In genomic region chr12:72134934-72135333, GRCh38 we compare ENCODE assay signal across 20 cellular contexts.
A peak's percentile ranks its signal among the peaks of the same experiment; 100 is the strongest.
DNase-seq lines count a peak whose midpoint lies in the region; ATAC-seq and TF ChIP-seq lines count a peak whose summit lies in the region.
"Had no signal": no experiment of that assay in that cellular context is flagged by ENCODE, and none has a peak within 500 bp of the region (broad histone marks: within the 10 kb centered on the region; RNA-seq: fewer than 3 reads in every experiment).

No MANE protein-coding gene starts in this region.

- no peak overlapping the region for H3K27ac ChIP-seq in GM23338 (ENCODE audit: low read depth)
- H3K27ac ChIP-seq: C4-2B had no signal

- no peaks in the 10 kb centered on the region for H3F3A ChIP-seq in GM23338 (replicated peaks; ENCODE audit: low read depth)

- no peaks in the 10 kb centered on the region for H3K79me2 ChIP-seq in GM23338 (replicated peaks; ENCODE audit: insufficient read depth)

- peaks cover 38% of the 10 kb centered on the region for H3K4me1 Mint-ChIP-seq in GM23338
- H3K4me1 Mint-ChIP-seq in activated T-cell treated with anti-CD3 and anti-CD28 coated beads, Interleukin-2, amount 50 U/mL, for 72 hours (ENCODE audit: low read depth) = no peaks in the 10 kb centered on the region

- DNase-seq in DMS79 (lab: John Stamatoyannopoulos, UW) = peak; percentile 2
- no peak for DNase-seq in GM23338 (ENCODE audit: low spot score)
- peak; percentile 53 for DNase-seq in NCI-H2029 (lab: John Stamatoyannopoulos, UW)
- DNase-seq in cerebellar cortex (ENCODE audit: low spot score) = peak; percentile 52
- no peak for DNase-seq in AG08396 (ENCODE audit: low spot score)
- DNase-seq in activated T-cell treated with anti-CD3 and anti-CD28 coated beads, Interleukin-2, amount 50 U/mL, for 72 hours = no peak
- DNase-seq: ACHN; AML-193; GOT3; KBM-7; NCI-H2227 treated with DMSO at 0.1 percent for 48 hours; NCI-H524 treated with DMSO at 0.1 percent for 48 hours; NK-92 treated with Interleukin-12 subunit alpha and Interleukin-12 subunit beta, amount 100 ng/mL, for 24 hours; SW 1271 had no signal

- H3K4me3 ChIP-seq in GM23338 = no peak overlapping the region
- H3K4me3 ChIP-seq: GM12878 had no signal

- H3K27ac Mint-ChIP-seq in GM23338 = peak overlapping the region; percentile 21; the same call in 1 of the 2 replicates
- H3K27ac Mint-ChIP-seq in activated T-cell treated with anti-CD3 and anti-CD28 coated beads, Interleukin-2, amount 50 U/mL, for 72 hours = no peak overlapping the region

- 0 out of 2 replicates have a peak overlapping the region, but pooled peaks have one; percentile 91 for H2AFZ ChIP-seq in GM23338

- H3K27me3 ChIP-seq in GM23338 (ENCODE audit: insufficient read depth) = no peaks in the 10 kb centered on the region

- peaks cover 2% of the 10 kb centered on the region for H3K27me3 Mint-ChIP-seq in GM23338 (ENCODE audit: insufficient read depth, low read depth, poor library complexity)
- no peaks in the 10 kb centered on the region for H3K27me3 Mint-ChIP-seq in activated T-cell treated with anti-CD3 and anti-CD28 coated beads, Interleukin-2, amount 50 U/mL, for 72 hours (ENCODE audit: low read depth)

- H3K4me3 Mint-ChIP-seq in GM23338 = no peak overlapping the region
- H3K4me3 Mint-ChIP-seq in activated T-cell treated with anti-CD3 and anti-CD28 coated beads, Interleukin-2, amount 50 U/mL, for 72 hours = no peak overlapping the region

- H3K36me3 ChIP-seq in GM23338 (ENCODE audit: insufficient read depth) = no peaks in the 10 kb centered on the region

- H3K9me2 ChIP-seq in GM23338 (ENCODE audit: insufficient read depth) = peaks cover 7% of the 10 kb centered on the region

- no peaks in the 10 kb centered on the region for H3K36me3 Mint-ChIP-seq in GM23338 (ENCODE audit: low read depth)
- no peaks in the 10 kb centered on the region for H3K36me3 Mint-ChIP-seq in activated T-cell treated with anti-CD3 and anti-CD28 coated beads, Interleukin-2, amount 50 U/mL, for 72 hours (ENCODE audit: insufficient read depth in 2 of 2)

- H3K4me2 ChIP-seq in GM23338 = 0 out of 2 replicates have a peak overlapping the region, but pooled peaks have one; percentile 22

- H4K20me1 ChIP-seq in GM23338 (replicated peaks; ENCODE audit: insufficient read depth) = no peaks in the 10 kb centered on the region

- ATAC-seq in GM23338 (no peak), HG02852 (IDR thresholded peaks at IDR 0.05; ENCODE audit: unreplicated experiment) (no peak)
- ATAC-seq in activated T-cell treated with anti-CD3 and anti-CD28 coated beads, Interleukin-2, amount 50 U/mL, for 72 hours (replicated peaks in 1 of 2) = no peak
- ATAC-seq: GM12878, HCT116, HepG2, Right ventricle myocardium inferior had no signal

- no peak for TF ChIP-seq CTCF in GM23338 (conservative IDR thresholded peaks at IDR 0.05; ENCODE audit: low read depth in 2 of 2)

- H3K4me1 ChIP-seq in GM23338 (ENCODE audit: insufficient read depth) = peaks cover 57% of the 10 kb centered on the region

- no peaks in the 10 kb centered on the region for H3K9me3 Mint-ChIP-seq in GM23338
- no peaks in the 10 kb centered on the region for H3K9me3 Mint-ChIP-seq in activated T-cell treated with anti-CD3 and anti-CD28 coated beads, Interleukin-2, amount 50 U/mL, for 72 hours

TF ChIP-seq in GM23338, 12 proteins besides CTCF, POLR2A, EP300 and RAD21 (continues in another document):
- TF ChIP-seq NANOG (IDR thresholded peaks at IDR 0.05; ENCODE audit: borderline replicate concordance) = no peak
- no peak for TF ChIP-seq POLR2AphosphoS5 (IDR thresholded peaks at IDR 0.05; ENCODE audit: low read depth)
- no peak for TF ChIP-seq STAT1 (IDR thresholded peaks at IDR 0.05; ENCODE audit: unreplicated experiment)
- no peak for TF ChIP-seq REST (IDR thresholded peaks at IDR 0.05; ENCODE audit: unreplicated experiment)
- no peak for TF ChIP-seq ZNF114 (CRISPR knock-in tag; IDR thresholded peaks at IDR 0.05)
- TF ChIP-seq ZNF331 (CRISPR knock-in tag; IDR thresholded peaks at IDR 0.05; ENCODE audit: low read depth) = no peak
- no peak for TF ChIP-seq JUNB (IDR thresholded peaks at IDR 0.05; ENCODE audit: unreplicated experiment)
- TF ChIP-seq EZH2 (IDR thresholded peaks at IDR 0.05; ENCODE audit: low read depth, unreplicated experiment) = no peak
- TF ChIP-seq ZNF462 (CRISPR knock-in tag; IDR thresholded peaks at IDR 0.05) = no peak

Comparison
In these comparisons a context has a peak if more than half of its experiments do, and no peak if none do; other contexts are left out.
1. DNase-seq: peak in DMS79 (single experiment), NCI-H2029 (single experiment) and cerebellar cortex (single experiment); none in GM23338 (single experiment), AG08396 (single experiment) and activated T-cell treated with anti-CD3 and anti-CD28 coated beads, Interleukin-2, amount 50 U/mL, for 72 hours (0 of 2).